In the genomic region with DNA sequence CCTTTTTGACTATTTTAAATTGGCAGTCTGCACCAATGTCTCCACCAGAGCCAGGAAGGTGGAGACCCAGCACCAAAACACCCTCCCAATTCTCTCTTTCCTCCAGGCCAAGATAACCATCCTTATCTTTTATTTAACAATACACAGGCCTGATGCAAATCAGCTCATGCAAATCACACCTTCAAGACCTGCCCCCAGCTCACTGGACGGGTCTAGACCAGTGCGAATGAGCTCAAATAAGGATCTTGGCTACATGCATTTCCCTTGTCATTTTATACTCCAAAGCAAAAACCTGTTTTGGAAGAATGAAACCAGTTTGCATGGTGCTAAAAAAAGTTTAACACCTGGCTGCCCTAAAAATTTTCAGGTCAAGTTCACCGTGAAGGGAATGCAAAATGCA, we compare ENCODE assay signal across 22 cellular contexts.
"Had no signal": no experiment of that assay in that cellular context is flagged by ENCODE, and none has a peak within 500 bp of the region (broad histone marks: within the 10 kb centered on the region; RNA-seq: fewer than 3 reads in every experiment).

No MANE protein-coding gene starts in this region.

- H3K4me1 ChIP-seq: pancreas had no signal

- H3K36me3 ChIP-seq: esophagus squamous epithelium, pancreas had no signal

- H3K27me3 ChIP-seq: esophagus squamous epithelium, pancreas had no signal

- H3K4me3 ChIP-seq: esophagus squamous epithelium, mucosa of descending colon, pancreas, smooth muscle cell had no signal

- FAIRE-seq: endothelial cell of umbilical vein, pancreas had no signal

- H3K27ac ChIP-seq: esophagus squamous epithelium, pancreas had no signal

- H3K9me3 Mint-ChIP-seq: activated CD4-positive, alpha-beta memory T cell treated with anti-CD3 and anti-CD28 coated beads for 36 hours; activated naive CD8-positive, alpha-beta T cell treated with anti-CD3 and anti-CD28 coated beads for 36 hours; activated T-helper 17 cell treated with anti-CD3 and anti-CD28 coated beads, Interleukin-2, amount 50 U/mL, for 72 hours; dendritic cell treated with granulocyte-macrophage colony-stimulating factor and Interleukin-4, amounts not matched to agents 40 ng/mL and 50 ng/mL, for 4 days had no signal

- H3K4me2 ChIP-seq: smooth muscle cell had no signal

- H3K4me1 Mint-ChIP-seq: activated T-helper 17 cell treated with anti-CD3 and anti-CD28 coated beads, Interleukin-2, amount 50 U/mL, for 72 hours; naive B cell had no signal

- H3K27ac Mint-ChIP-seq: activated CD4-positive, alpha-beta T cell treated with anti-CD3 and anti-CD28 coated beads for 36 hours; activated naive CD8-positive, alpha-beta T cell treated with anti-CD3 and anti-CD28 coated beads for 36 hours; activated T-helper 17 cell treated with anti-CD3 and anti-CD28 coated beads, Interleukin-2, amount 50 U/mL, for 72 hours; dendritic cell treated with granulocyte-macrophage colony-stimulating factor and Interleukin-4, amounts not matched to agents 40 ng/mL and 50 ng/mL, for 4 days; immature natural killer cell; naive B cell; stimulated activated naive CD8-positive, alpha-beta T cell treated with anti-CD3 and anti-CD28 coated beads, Interleukin-15, amount 100 ng/mL, for 72 hours had no signal

- H3K9me3 ChIP-seq: esophagus squamous epithelium, mucosa of descending colon, pancreas had no signal

- DNase-seq: activated CD4-positive, alpha-beta memory T cell treated with anti-CD3 and anti-CD28 coated beads for 36 hours; activated CD4-positive, alpha-beta T cell treated with anti-CD3 and anti-CD28 coated beads for 36 hours; activated naive CD4-positive, alpha-beta T cell; activated naive CD8-positive, alpha-beta T cell treated with anti-CD3 and anti-CD28 coated beads for 36 hours; activated T-cell treated with anti-CD3 and anti-CD28 coated beads for 4 hours; amniotic stem cell; effector CD8-positive, alpha-beta T cell; esophagus squamous epithelium; immature natural killer cell; kidney glomerular epithelial cell; left ventricle myocardium superior; mucosa of descending colon; naive B cell; pancreas; stimulated activated CD4-positive, alpha-beta T cell treated with anti-CD3 and anti-CD28 coated beads, Interleukin-4, amount 100 ng/mL, for 1 hour; stimulated activated naive CD8-positive, alpha-beta T cell treated with anti-CD3 and anti-CD28 coated beads, Interleukin-15, amount 100 ng/mL, for 72 hours; T-helper 2 cell had no signal

- ATAC-seq: activated CD4-positive, alpha-beta T cell treated with anti-CD3 and anti-CD28 coated beads for 36 hours; activated T-helper 17 cell treated with anti-CD3 and anti-CD28 coated beads, Interleukin-2, amount 50 U/mL, for 72 hours; left ventricle myocardium superior; mucosa of descending colon; sciatic nerve; stimulated activated naive CD8-positive, alpha-beta T cell treated with anti-CD3 and anti-CD28 coated beads, Interleukin-15, amount 100 ng/mL, for 72 hours had no signal

- H3K27me3 Mint-ChIP-seq: activated CD4-positive, alpha-beta T cell treated with anti-CD3 and anti-CD28 coated beads for 36 hours; dendritic cell treated with granulocyte-macrophage colony-stimulating factor and Interleukin-4, amounts not matched to agents 40 ng/mL and 50 ng/mL, for 4 days; naive B cell; stimulated activated naive CD8-positive, alpha-beta T cell treated with anti-CD3 and anti-CD28 coated beads, Interleukin-15, amount 100 ng/mL, for 72 hours had no signal

- H3K4me3 Mint-ChIP-seq: activated CD4-positive, alpha-beta memory T cell treated with anti-CD3 and anti-CD28 coated beads for 36 hours; activated CD4-positive, alpha-beta T cell treated with anti-CD3 and anti-CD28 coated beads for 36 hours; activated naive CD8-positive, alpha-beta T cell treated with anti-CD3 and anti-CD28 coated beads for 36 hours; activated T-helper 17 cell treated with anti-CD3 and anti-CD28 coated beads, Interleukin-2, amount 50 U/mL, for 72 hours; dendritic cell treated with granulocyte-macrophage colony-stimulating factor and Interleukin-4, amounts not matched to agents 40 ng/mL and 50 ng/mL, for 4 days; immature natural killer cell; naive B cell; stimulated activated naive CD8-positive, alpha-beta T cell treated with anti-CD3 and anti-CD28 coated beads, Interleukin-15, amount 100 ng/mL, for 72 hours had no signal

- H3K36me3 Mint-ChIP-seq: activated CD4-positive, alpha-beta memory T cell treated with anti-CD3 and anti-CD28 coated beads for 36 hours; activated naive CD8-positive, alpha-beta T cell treated with anti-CD3 and anti-CD28 coated beads for 36 hours; immature natural killer cell; naive B cell had no signal
